ENCODE assay signal across 1 cellular context in genomic region chr3:67685499-67685898, GRCh38.
TF ChIP-seq lines count a peak whose summit lies in the region.

No MANE protein-coding gene starts in this region.

TF ChIP-seq in GM12878, 131 proteins besides CTCF, POLR2A, EP300 and RAD21 (continued from another document):
- TF ChIP-seq MTA3 (IDR thresholded peaks at IDR 0.05; ENCODE audit: borderline replicate concordance, low read length) (0 out of 2 replicates have a peak, but pooled peaks have one; percentile 58), ATF7 (IDR thresholded peaks at IDR 0.05; ENCODE audit: low read depth) (peak; percentile 43; the same call in 1 of the 2 replicates), MEF2A (IDR thresholded peaks at IDR 0.05; ENCODE audit: insufficient read depth, low read depth, low read length) (peak; percentile 85), STAT3 (IDR thresholded peaks at IDR 0.05; ENCODE audit: low read depth, low read length) (no peak), RELB (IDR thresholded peaks at IDR 0.05; ENCODE audit: low read depth) (peak; percentile 56), MTA2 (IDR thresholded peaks at IDR 0.05; ENCODE audit: low read depth) (peak; percentile 33; the same call in 1 of the 2 replicates), PAX5 (IDR thresholded peaks at IDR 0.05; ENCODE audit: borderline replicate concordance, low read depth, low read length) (0 out of 2 replicates have a peak, but pooled peaks have one; percentile 26), JUNB (IDR thresholded peaks at IDR 0.05) (peak; percentile 30; the same call in 1 of the 2 replicates), TBL1XR1 (IDR thresholded peaks at IDR 0.05; ENCODE audit: low read depth, low read length) (peak; percentile 73; the same call in 1 of the 2 replicates), BHLHE40 (IDR thresholded peaks at IDR 0.05; ENCODE audit: borderline replicate concordance in 1 of 2, low read depth in 2 of 2, low read length in 1 of 2) (0 out of 4 replicates have a peak, but pooled peaks of 1 of the 2 experiments have one; percentile 7), GABPA (IDR thresholded peaks at IDR 0.05; ENCODE audit: low read depth) (0 out of 2 replicates have a peak, but pooled peaks have one; percentile 29), RUNX3 (IDR thresholded peaks at IDR 0.05; ENCODE audit: low read length) (peak; percentile 44; the same call in 1 of the 2 replicates), EGR1 (IDR thresholded peaks at IDR 0.05; ENCODE audit: borderline replicate concordance in 1 of 2, low read depth in 2 of 2, low read length in 2 of 2) (no peak), SPI1 (IDR thresholded peaks at IDR 0.05; ENCODE audit: borderline replicate concordance, insufficient read depth, low read depth, low read length) (peak; percentile 81; the same call in 1 of the 2 replicates), BCL11A (IDR thresholded peaks at IDR 0.05; ENCODE audit: low read depth, low read length) (0 out of 2 replicates have a peak, but pooled peaks have one; percentile 15), NFIC (IDR thresholded peaks at IDR 0.05; ENCODE audit: low read depth, low read length) (peak; percentile 71), IKZF2 (IDR thresholded peaks at IDR 0.05) (peak; percentile 29 to 58; a peak in 2 of 4 replicates), ZNF217 (IDR thresholded peaks at IDR 0.05) (peak; percentile 46; the same call in 1 of the 2 replicates), STAT1 (conservative IDR thresholded peaks at IDR 0.05) (no peak), E2F4 (IDR thresholded peaks at IDR 0.05; ENCODE audit: low read depth, low read length) (no peak), POU2F2 (IDR thresholded peaks at IDR 0.05; ENCODE audit: borderline replicate concordance, low read depth, low read length) (0 out of 3 replicates have a peak, but pooled peaks have one; percentile 57), CBX5 (IDR thresholded peaks at IDR 0.05; ENCODE audit: low read depth) (0 out of 2 replicates have a peak, but pooled peaks have one; percentile 38), SKIL (IDR thresholded peaks at IDR 0.05; ENCODE audit: low read depth, poor library complexity, severe bottlenecking) (peak; percentile 24)
